In the genomic region with DNA sequence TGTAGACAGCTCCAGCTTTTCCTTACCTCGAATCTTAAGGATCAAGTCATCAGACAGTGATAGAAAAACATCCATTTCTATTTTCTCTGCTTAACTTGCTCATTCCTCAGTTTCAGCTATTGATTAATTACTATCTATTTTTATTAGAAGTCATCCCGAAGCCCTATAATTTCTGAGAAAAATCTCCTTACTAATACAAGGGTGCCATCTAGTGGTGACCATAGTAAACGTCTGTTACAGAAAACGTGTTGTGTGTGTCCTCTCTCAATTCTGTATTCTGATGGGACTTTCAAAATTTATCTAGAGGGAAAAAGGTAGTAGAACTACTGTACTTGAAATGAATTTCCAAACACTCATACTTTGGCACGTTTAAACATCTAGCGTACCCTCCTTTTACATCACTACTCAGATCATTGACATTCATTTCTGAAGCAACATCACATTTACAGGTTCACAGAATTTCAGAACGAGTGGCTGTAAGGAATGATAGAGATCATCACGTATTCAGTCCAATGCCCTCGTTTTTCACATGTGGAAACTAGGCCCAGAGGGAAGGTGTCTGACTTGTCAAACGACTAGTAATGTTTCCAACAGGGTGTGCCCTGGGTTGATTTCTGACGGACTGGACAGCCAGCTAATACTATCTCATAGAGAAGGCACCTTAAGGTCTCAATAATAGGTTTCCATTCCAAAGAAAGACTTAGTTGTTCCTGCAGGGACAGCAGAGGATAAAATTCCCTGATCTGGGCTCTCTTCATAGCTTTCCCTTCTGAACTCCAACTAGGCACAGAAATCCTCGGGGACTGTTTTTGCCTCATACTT, we compare ENCODE assay signal across 8 cellular contexts. TPM values are rescaled to one million over a fixed set of nuclear protein-coding genes. Genes with fewer than 3 reads are reported as not detected.
A peak's percentile ranks its signal among the peaks of the same experiment; 100 is the strongest.
DNase-seq lines count a peak whose midpoint lies in the region; ATAC-seq, FAIRE-seq and TF ChIP-seq lines count a peak whose summit lies in the region.

No MANE protein-coding gene starts in this region.

- POLR2A ChIA-PET in BJ (lab: Charles Lee), result no interaction called here

- peak; percentile 73 for TF ChIP-seq CTCF in BJ (IDR thresholded peaks at IDR 0.05; ENCODE audit: insufficient read depth, low read depth, low read length)
- peak; percentile 60 to 92 (median 72) for TF ChIP-seq CTCF in body of pancreas (IDR thresholded peaks at IDR 0.05)
- peak; percentile 65 to 79 for TF ChIP-seq CTCF in suprapubic skin (IDR thresholded peaks at IDR 0.05)

- CTCF ChIA-PET in BJ (lab: Yijun Ruan, JAX), result interaction anchor here (0.6 to 6.6 kb wide), 32 partner anchors 7 to 1930 kb away, joined by 3 to 76 read pairs (median 4); partner anchors contain the start of gene SEMA5B

- H3K9me3 ChIP-seq in body of pancreas (no peaks in the 10 kb centered on the region), suprapubic skin (no peaks in the 10 kb centered on the region)

- H3K27me3 ChIP-seq in BJ (ENCODE audit: control insufficient read depth, insufficient read depth, low read length) (no peaks in the 10 kb centered on the region), body of pancreas (no peaks in the 10 kb centered on the region), suprapubic skin (no peaks in the 10 kb centered on the region)

- peak; percentile 72 for FAIRE-seq in H54 (lab: Jason Lieb, UNC)
- FAIRE-seq in islet of Langerhans (lab: Jason Lieb, UNC), result peak; percentile 97

- H3K4me1 ChIP-seq in body of pancreas (no peaks in the 10 kb centered on the region), suprapubic skin (peaks cover 11% of the 10 kb centered on the region)

- intact Hi-C loops in body of pancreas (cut with DNase I), result no loop called here

- H3K36me3 ChIP-seq in BJ (ENCODE audit: control insufficient read depth, insufficient read depth, low read length) (no peaks in the 10 kb centered on the region), body of pancreas (replicated peaks in 1 of 2; ENCODE audit: insufficient read depth in 1 of 2, low read depth in 2 of 2) (no peaks in the 10 kb centered on the region), suprapubic skin (peaks cover 4% of the 10 kb centered on the region)

- no peak for TF ChIP-seq POLR2A in H54 (IDR thresholded peaks at IDR 0.05; ENCODE audit: low read depth, low read length)
- no peak for TF ChIP-seq POLR2A in body of pancreas (IDR thresholded peaks at IDR 0.05)
- no peak for TF ChIP-seq POLR2A in suprapubic skin (IDR thresholded peaks at IDR 0.05)

- WGBS in body of pancreas, 2 donors, result 33 to 37% methylated on average over 12 of the region's 12 CpGs
- 31% methylated on average over 11 of the region's 12 CpGs for WGBS in suprapubic skin

- no peak for ATAC-seq in body of pancreas
- ATAC-seq in GM19035 (IDR thresholded peaks at IDR 0.05; ENCODE audit: unreplicated experiment), result no peak
- ATAC-seq in GM21360 (IDR thresholded peaks at IDR 0.05; ENCODE audit: unreplicated experiment), result no peak

- no peak overlapping the region for H3K4me3 ChIP-seq in BJ (ENCODE audit: low read depth, low read length)
- H3K4me3 ChIP-seq in body of pancreas, result no peak overlapping the region
- no peak overlapping the region for H3K4me3 ChIP-seq in suprapubic skin

- H3K27ac ChIP-seq in body of pancreas, result no peak overlapping the region
- H3K27ac ChIP-seq in suprapubic skin, result no peak overlapping the region

- DNase-seq in BJ (ENCODE audit: low read depth), result no peak
- DNase-seq in H54 (ENCODE audit: insufficient read length, low spot score), result peak; percentile 30
- DNase-seq in NCI-H446 treated with DMSO at 0.1 percent for 48 hours (lab: John Stamatoyannopoulos, UW), result peak; percentile 29
- DNase-seq in body of pancreas, result peak in 3 of 4 donors; percentile 10 to 32 (median 32)
- DNase-seq in suprapubic skin (ENCODE audit: low spot score in 2 of 2), result no peak

- no peak for TF ChIP-seq EP300 in suprapubic skin (IDR thresholded peaks at IDR 0.05)

RNA-seq across cellular contexts. Expression of gene HACD2, which starts 25.6 kb away (rescaled TPM):
- polyA plus RNA-seq in BJ (2011; rRNA removed), result 29.8 and 52.7 TPM in 2 replicates
- polyA minus RNA-seq in BJ (2011; rRNA and poly(A)+ RNA removed), result 29.9 and 31.9 TPM in 2 replicates
- total RNA-seq in body of pancreas (10 to 100 TPM; 13.2 to 16.3 TPM), suprapubic skin (10 to 100 TPM; 38.5 to 76.3 (median 52.6) TPM)

Comparison
In these comparisons a context has a peak if more than half of its experiments do, and no peak if none do; other contexts are left out.
1. DNase-seq: peak in H54 (single experiment), NCI-H446 treated with DMSO at 0.1 percent for 48 hours (single experiment) and body of pancreas (3 of 4); none in BJ (single experiment) and suprapubic skin (0 of 2).
2. Peak in every context shown above with its lines, with median percentiles within 50 percentile points of each other: CTCF ChIP-seq.